ENCODE assay signal across 27 cellular contexts in the genomic region with DNA sequence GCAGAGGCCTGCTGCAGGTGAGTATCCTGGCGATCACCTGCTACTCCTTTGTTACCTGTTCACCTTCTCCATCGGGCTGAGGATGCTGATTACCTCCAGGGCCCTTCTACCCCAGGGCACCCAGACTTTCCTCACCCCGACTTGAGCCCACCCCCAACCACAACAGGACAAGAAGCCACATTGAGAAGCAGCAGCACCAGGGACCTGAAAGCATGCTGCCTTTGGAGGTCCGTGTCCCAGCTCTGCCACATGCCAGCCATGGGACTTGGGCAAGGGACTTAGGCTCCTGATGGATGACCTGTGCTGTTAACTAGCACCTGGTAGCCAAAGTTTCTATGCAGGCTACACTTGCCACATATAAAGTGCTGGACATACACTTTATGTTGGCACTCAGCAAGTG.
"Had no signal": no experiment of that assay in that cellular context is flagged by ENCODE, and none has a peak within 500 bp of the region (broad histone marks: within the 10 kb centered on the region; RNA-seq: fewer than 3 reads in every experiment).

No MANE protein-coding gene starts in this region.

- H3K4me3 ChIP-seq: body of pancreas, cardiac muscle cell, colonic mucosa, dorsolateral prefrontal cortex, esophagus muscularis mucosa had no signal

- ATAC-seq: activated CD4-positive, alpha-beta T cell treated with anti-CD3 and anti-CD28 coated beads for 36 hours; activated CD8-positive, alpha-beta memory T cell treated with anti-CD3 and anti-CD28 coated beads, Interleukin-2, amount 10 ng/mL, durations not matched to agents 7 days and 5 days; activated CD8-positive, alpha-beta T cell treated with anti-CD3 and anti-CD28 coated beads, Interleukin-2, amount 10 ng/mL, durations not matched to agents 7 days and 5 days; body of pancreas; effector memory CD8-positive, alpha-beta T cell had no signal

- H3K27ac ChIP-seq: body of pancreas, cardiac muscle cell, colonic mucosa, dorsolateral prefrontal cortex, esophagus muscularis mucosa had no signal

- H3K36me3 ChIP-seq: cardiac muscle cell, colonic mucosa, esophagus muscularis mucosa had no signal

- H3K9me3 ChIP-seq: body of pancreas, colonic mucosa, esophagus muscularis mucosa had no signal

- H3K4me1 ChIP-seq: body of pancreas, colonic mucosa, esophagus muscularis mucosa had no signal

- DNase-seq: activated CD4-positive, alpha-beta memory T cell treated with anti-CD3 and anti-CD28 coated beads for 36 hours; activated CD4-positive, alpha-beta T cell treated with anti-CD3 and anti-CD28 coated beads for 36 hours; activated CD4-positive, alpha-beta T cell treated with anti-CD3 and anti-CD28 coated beads, Interleukin-2, amount 10 ng/mL, durations not matched to agents 24 days and 14 days; activated CD4-positive, CD25-positive, alpha-beta regulatory T cell; activated CD4-positive, CD25-positive, alpha-beta regulatory T cell treated with anti-CD3 and anti-CD28 coated beads, Interleukin-2, amount 50 U/mL, for 72 hours; activated CD8-positive, alpha-beta memory T cell treated with anti-CD3 and anti-CD28 coated beads, Interleukin-2, amount 10 ng/mL, durations not matched to agents 7 days and 5 days; activated CD8-positive, alpha-beta memory T cell treated with anti-CD3 and anti-CD28 coated beads, Interleukin-2, amount 50 U/mL, for 4 hours; activated CD8-positive, alpha-beta T cell treated with anti-CD3 and anti-CD28 coated beads, Interleukin-2, amount 10 ng/mL, durations not matched to agents 7 days and 5 days; activated gamma-delta T cell treated with Interleukin-2 at 50 U/mL for 16 hours; activated naive CD4-positive, alpha-beta T cell treated with anti-CD3 and anti-CD28 coated beads, Interleukin-2, amount 50 U/mL, for 16 hours; activated naive CD4-positive, alpha-beta T cell treated with Interleukin-2 at 50 U/mL for 16 hours; activated T-cell treated with anti-CD3 and anti-CD28 coated beads, Interleukin-2, amount 50 U/mL, for 1 hour; activated T-cell treated with anti-CD3 and anti-CD28 coated beads, Interleukin-2, amount 50 U/mL, for 48 hours; amniotic stem cell; aorta; body of pancreas; central memory CD4-positive, alpha-beta T cell; cerebellar nuclear complex; colonic mucosa; effector memory CD8-positive, alpha-beta T cell; erythroblast; foreskin melanocyte; head of caudate nucleus; T-helper 2 cell had no signal

- H3K27me3 ChIP-seq: body of pancreas, colonic mucosa had no signal
